Comparison of ENCODE assay signal across 26 cellular contexts in genomic region chr6:101202975-101203374, GRCh38.
DNase-seq lines count a peak whose midpoint lies in the region; ATAC-seq, FAIRE-seq and TF ChIP-seq lines count a peak whose summit lies in the region.
"Had no signal": no experiment of that assay in that cellular context is flagged by ENCODE, and none has a peak within 500 bp of the region (broad histone marks: within the 10 kb centered on the region; RNA-seq: fewer than 3 reads in every experiment).

No MANE protein-coding gene starts in this region.

- H3K79me2 ChIP-seq in HepG2 (ENCODE audit: insufficient read depth, low read length): no peaks in the 10 kb centered on the region
- H3K79me2 ChIP-seq in neural cell (replicated peaks; ENCODE audit: insufficient read depth, low read length): no peaks in the 10 kb centered on the region

- TF ChIP-seq EP300 in HepG2 (IDR thresholded peaks at IDR 0.05; ENCODE audit: low read depth in 2 of 2, low read length in 2 of 2): no peak
- TF ChIP-seq EP300 in HepG2 (CRISPR knock-in tag; IDR thresholded peaks at IDR 0.05; ENCODE audit: borderline replicate concordance): no peak
- TF ChIP-seq EP300 in neural cell (conservative IDR thresholded peaks at IDR 0.05; ENCODE audit: poor library complexity, severe bottlenecking): no peak

- TF ChIP-seq CTCF in HepG2 (CRISPR knock-in tag; IDR thresholded peaks at IDR 0.05) (no peak), right lobe of liver (IDR thresholded peaks at IDR 0.05) (no peak), epithelial cell of esophagus (IDR thresholded peaks at IDR 0.05; ENCODE audit: insufficient read depth, low read depth, low read length, missing control alignments) (no peak), neural cell (IDR thresholded peaks at IDR 0.05; ENCODE audit: poor library complexity, severe bottlenecking) (no peak)

- H3K4me3 ChIP-seq in HepG2 (replicated peaks in 1 of 3; ENCODE audit: insufficient read depth in 1 of 3, low read depth in 2 of 3, low read length in 3 of 3) (no peak overlapping the region), right lobe of liver (no peak overlapping the region), epithelial cell of esophagus (ENCODE audit: low read length) (no peak overlapping the region), neural cell (ENCODE audit: low read length) (peak overlapping the region; percentile 25)
- H3K4me3 ChIP-seq: A549; BLaER1 treated with 17β-estradiol and CSF1 and Interleukin-3, amounts not matched to agents 10 nM and 100 nM; GM12878; GM23248 had no signal

- FAIRE-seq in HepG2 (lab: Jason Lieb, UNC): no peak
- FAIRE-seq: A549, D721Med, GM12878, GM19239, H1 had no signal

- CTCF ChIA-PET in HepG2 (lab: Yijun Ruan, JAX; ENCODE audit: low intra/inter-chr PET ratio, low total read pairs): no interaction called here

- in situ Hi-C loops in HepG2 (cut with HindIII; ENCODE audit: extremely low pct_ligation_motif_present, low pct_unique_long_range_greater_than_20kb): no loop called here

- no peak for ATAC-seq in HepG2
- ATAC-seq in right lobe of liver: no peak
- ATAC-seq in HG03469 (IDR thresholded peaks at IDR 0.05; ENCODE audit: unreplicated experiment): no peak
- ATAC-seq: A549, GM12878 had no signal

- peaks cover 9% of the 10 kb centered on the region for H3F3A ChIP-seq in neural cell (ENCODE audit: insufficient read depth, low read length, poor library complexity, severe bottlenecking)

- intact Hi-C loops in HepG2 (cut with micrococcal nuclease; ENCODE audit: unreplicated experiment): no loop called here
- intact Hi-C loops in right lobe of liver (cut with DNase I): no loop called here

- no peaks in the 10 kb centered on the region for H3K9me3 ChIP-seq in HepG2 (ENCODE audit: low read length)
- H3K9me3 ChIP-seq in right lobe of liver: no peaks in the 10 kb centered on the region
- no peaks in the 10 kb centered on the region for H3K9me3 ChIP-seq in neural cell (ENCODE audit: low read length)
- H3K9me3 ChIP-seq: A549; BE2C; BLaER1 treated with 17β-estradiol and CSF1 and Interleukin-3, amounts not matched to agents 10 nM and 100 nM had no signal

- BruUV-seq in HepG2 (replicated peaks; lab: Mats Ljungman, UMichigan): no TSS peak

- H4K20me1 ChIP-seq in HepG2 (ENCODE audit: insufficient read depth, low read length) (no peaks in the 10 kb centered on the region), neural cell (ENCODE audit: insufficient read depth) (no peaks in the 10 kb centered on the region)
- H4K20me1 ChIP-seq: BLaER1 treated with 17β-estradiol and CSF1 and Interleukin-3, amounts not matched to agents 10 nM and 100 nM had no signal

- H3K36me3 ChIP-seq in HepG2 (replicated peaks in 1 of 2; ENCODE audit: control insufficient read depth in 1 of 2, insufficient read depth in 2 of 2, low read length in 2 of 2): no peaks in the 10 kb centered on the region
- H3K36me3 ChIP-seq in right lobe of liver: no peaks in the 10 kb centered on the region
- no peaks in the 10 kb centered on the region for H3K36me3 ChIP-seq in neural cell (ENCODE audit: insufficient read depth, low read length)
- H3K36me3 ChIP-seq: BE2C; BLaER1 treated with 17β-estradiol and CSF1 and Interleukin-3, amounts not matched to agents 10 nM and 100 nM had no signal

- no peaks in the 10 kb centered on the region for H3K9me2 ChIP-seq in neural cell (ENCODE audit: insufficient read depth, low read length)

- H3K9ac ChIP-seq in HepG2 (ENCODE audit: insufficient read depth, low read depth, low read length) (no peak overlapping the region), neural cell (ENCODE audit: low read length) (no peak overlapping the region)
- H3K9ac ChIP-seq: BLaER1 treated with 17β-estradiol and CSF1 and Interleukin-3, amounts not matched to agents 10 nM and 100 nM; GM23248 had no signal

- TF ChIP-seq POLR2A in HepG2 (IDR thresholded peaks at IDR 0.05; ENCODE audit: insufficient read depth in 1 of 2, low read depth in 2 of 2, low read length in 2 of 2) (no peak), right lobe of liver (IDR thresholded peaks at IDR 0.05) (no peak)

- H2AFZ ChIP-seq in HepG2 (ENCODE audit: low read length): no peak overlapping the region
- no peak overlapping the region for H2AFZ ChIP-seq in neural cell (ENCODE audit: low read depth, low read length)
- H2AFZ ChIP-seq: GM23248 had no signal

- POLR2A ChIA-PET in HepG2 (lab: Yijun Ruan, JAX): no interaction called here

- no peaks in the 10 kb centered on the region for H3K4me1 ChIP-seq in HepG2 (ENCODE audit: insufficient read depth, low read length)
- no peaks in the 10 kb centered on the region for H3K4me1 ChIP-seq in right lobe of liver
- H3K4me1 ChIP-seq: A549; BE2C; BLaER1 treated with 17β-estradiol and CSF1 and Interleukin-3, amounts not matched to agents 10 nM and 100 nM had no signal

- no peaks in the 10 kb centered on the region for H3K27me3 ChIP-seq in HepG2 (ENCODE audit: control insufficient read depth in 1 of 2, insufficient read depth in 2 of 2, low read length in 2 of 2)
- no peaks in the 10 kb centered on the region for H3K27me3 ChIP-seq in right lobe of liver
- H3K27me3 ChIP-seq in neural cell (ENCODE audit: insufficient read depth, low read depth, low read length): no peaks in the 10 kb centered on the region
- H3K27me3 ChIP-seq: BE2C; BLaER1 treated with 17β-estradiol and CSF1 and Interleukin-3, amounts not matched to agents 10 nM and 100 nM had no signal

- TF ChIP-seq RAD21 in HepG2 (CRISPR knock-in tag; IDR thresholded peaks at IDR 0.05) (no peak), neural cell (conservative IDR thresholded peaks at IDR 0.05) (no peak)

- H3K27ac ChIP-seq in HepG2 (ENCODE audit: extremely low read length, insufficient read depth, low read length) (no peak overlapping the region), right lobe of liver (no peak overlapping the region), neural cell (ENCODE audit: low read length) (peak overlapping the region; percentile 56)
- H3K27ac ChIP-seq: A549; BLaER1 treated with 17β-estradiol and CSF1 and Interleukin-3, amounts not matched to agents 10 nM and 100 nM; GM23248 had no signal

- no peak for DNase-seq in HepG2 (ENCODE audit: low spot score)
- DNase-seq in right lobe of liver: no peak
- peak; percentile 8 for DNase-seq in epithelial cell of esophagus (ENCODE audit: low read depth)
- DNase-seq in NOMO-1 (lab: John Stamatoyannopoulos, UW; ENCODE audit: unreplicated experiment in 2 of 2): no peak
- no peak for DNase-seq in NCI-H524 treated with DMSO at 0.1 percent for 48 hours (lab: John Stamatoyannopoulos, UW)
- DNase-seq: 8988T; ACHN; AML-193; BE2C; CD4-positive, alpha-beta T cell; CD8-positive, alpha-beta memory T cell; DMS 273 treated with DMSO at 0.1 percent for 48 hours; DMS79; EL; GDM1; GM23248; H7; HCEC 1CT had no signal

- no peak overlapping the region for H3K4me2 ChIP-seq in HepG2 (ENCODE audit: low read depth, low read length)
- H3K4me2 ChIP-seq in neural cell (ENCODE audit: low read length): no peak overlapping the region
- H3K4me2 ChIP-seq: A549; BLaER1 treated with 17β-estradiol and CSF1 and Interleukin-3, amounts not matched to agents 10 nM and 100 nM had no signal

TF ChIP-seq in HepG2, 621 proteins besides CTCF, POLR2A, EP300 and RAD21:
- TF ChIP-seq ATF7 (IDR thresholded peaks at IDR 0.05) (peak; percentile 66), ATF7 (CRISPR knock-in tag; IDR thresholded peaks at IDR 0.05) (no peak), NONO (IDR thresholded peaks at IDR 0.05) (no peak), NONO (CRISPR knock-in tag; conservative IDR thresholded peaks at IDR 0.05) (no peak)

TF ChIP-seq in neural cell, 6 proteins besides CTCF, POLR2A, EP300 and RAD21:
- no peak for TF ChIP-seq SMC3 (conservative IDR thresholded peaks at IDR 0.05; ENCODE audit: poor library complexity)
- no peak for TF ChIP-seq TAF1 (IDR thresholded peaks at IDR 0.05; ENCODE audit: low read depth)
- TF ChIP-seq, protein P1, sequence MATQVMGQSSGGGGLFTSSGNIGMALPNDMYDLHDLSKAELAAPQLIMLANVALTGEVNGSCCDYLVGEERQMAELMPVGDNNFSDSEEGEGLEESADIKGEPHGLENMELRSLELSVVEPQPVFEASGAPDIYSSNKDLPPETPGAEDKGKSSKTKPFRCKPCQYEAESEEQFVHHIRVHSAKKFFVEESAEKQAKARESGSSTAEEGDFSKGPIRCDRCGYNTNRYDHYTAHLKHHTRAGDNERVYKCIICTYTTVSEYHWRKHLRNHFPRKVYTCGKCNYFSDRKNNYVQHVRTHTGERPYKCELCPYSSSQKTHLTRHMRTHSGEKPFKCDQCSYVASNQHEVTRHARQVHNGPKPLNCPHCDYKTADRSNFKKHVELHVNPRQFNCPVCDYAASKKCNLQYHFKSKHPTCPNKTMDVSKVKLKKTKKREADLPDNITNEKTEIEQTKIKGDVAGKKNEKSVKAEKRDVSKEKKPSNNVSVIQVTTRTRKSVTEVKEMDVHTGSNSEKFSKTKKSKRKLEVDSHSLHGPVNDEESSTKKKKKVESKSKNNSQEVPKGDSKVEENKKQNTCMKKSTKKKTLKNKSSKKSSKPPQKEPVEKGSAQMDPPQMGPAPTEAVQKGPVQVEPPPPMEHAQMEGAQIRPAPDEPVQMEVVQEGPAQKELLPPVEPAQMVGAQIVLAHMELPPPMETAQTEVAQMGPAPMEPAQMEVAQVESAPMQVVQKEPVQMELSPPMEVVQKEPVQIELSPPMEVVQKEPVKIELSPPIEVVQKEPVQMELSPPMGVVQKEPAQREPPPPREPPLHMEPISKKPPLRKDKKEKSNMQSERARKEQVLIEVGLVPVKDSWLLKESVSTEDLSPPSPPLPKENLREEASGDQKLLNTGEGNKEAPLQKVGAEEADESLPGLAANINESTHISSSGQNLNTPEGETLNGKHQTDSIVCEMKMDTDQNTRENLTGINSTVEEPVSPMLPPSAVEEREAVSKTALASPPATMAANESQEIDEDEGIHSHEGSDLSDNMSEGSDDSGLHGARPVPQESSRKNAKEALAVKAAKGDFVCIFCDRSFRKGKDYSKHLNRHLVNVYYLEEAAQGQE (IDR thresholded peaks at IDR 0.05; ENCODE audit: borderline replicate concordance): no peak
- TF ChIP-seq EZH2 (IDR thresholded peaks at IDR 0.05; ENCODE audit: borderline replicate concordance, insufficient read depth, low read length, poor library complexity, severe bottlenecking): no peak
- TF ChIP-seq POLR2AphosphoS5 (IDR thresholded peaks at IDR 0.05): no peak
